In the genomic region with DNA sequence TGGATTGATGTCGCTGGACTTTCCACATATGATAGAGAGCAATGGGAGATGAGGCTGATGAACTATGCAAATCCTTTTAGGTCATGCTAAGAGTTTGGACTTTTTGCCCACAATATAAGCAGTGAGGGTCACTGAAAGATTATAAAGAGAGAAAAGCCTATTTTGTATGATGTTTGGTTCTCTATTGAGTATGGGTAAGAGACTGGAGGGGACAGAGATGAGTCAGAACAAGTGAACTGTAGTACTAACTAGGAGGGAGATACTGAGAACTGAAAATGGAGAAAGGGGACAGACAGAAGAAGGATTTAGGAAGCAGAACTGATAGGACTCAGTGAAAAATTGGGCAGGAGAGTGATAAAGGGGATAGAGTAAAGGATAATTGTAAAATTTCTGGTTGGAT, we compare ENCODE assay signal across 1 cellular context.
TF ChIP-seq lines count a peak whose summit lies in the region.

No MANE protein-coding gene starts in this region.

TF ChIP-seq in GM12878, 131 proteins besides CTCF, POLR2A, EP300 and RAD21:
- TF ChIP-seq STAT1 (conservative IDR thresholded peaks at IDR 0.05) (no peak), MYB (IDR thresholded peaks at IDR 0.05; ENCODE audit: borderline replicate concordance, low read depth, low read length) (no peak), ATF2 (IDR thresholded peaks at IDR 0.05; ENCODE audit: low read length) (no peak), BCLAF1 (IDR thresholded peaks at IDR 0.05) (no peak), GABPA (IDR thresholded peaks at IDR 0.05; ENCODE audit: low read depth) (no peak), BRCA1 (IDR thresholded peaks at IDR 0.05; ENCODE audit: low read depth, low read length) (no peak), RELB (IDR thresholded peaks at IDR 0.05; ENCODE audit: low read depth) (no peak)
- TF ChIP-seq, protein P1, sequence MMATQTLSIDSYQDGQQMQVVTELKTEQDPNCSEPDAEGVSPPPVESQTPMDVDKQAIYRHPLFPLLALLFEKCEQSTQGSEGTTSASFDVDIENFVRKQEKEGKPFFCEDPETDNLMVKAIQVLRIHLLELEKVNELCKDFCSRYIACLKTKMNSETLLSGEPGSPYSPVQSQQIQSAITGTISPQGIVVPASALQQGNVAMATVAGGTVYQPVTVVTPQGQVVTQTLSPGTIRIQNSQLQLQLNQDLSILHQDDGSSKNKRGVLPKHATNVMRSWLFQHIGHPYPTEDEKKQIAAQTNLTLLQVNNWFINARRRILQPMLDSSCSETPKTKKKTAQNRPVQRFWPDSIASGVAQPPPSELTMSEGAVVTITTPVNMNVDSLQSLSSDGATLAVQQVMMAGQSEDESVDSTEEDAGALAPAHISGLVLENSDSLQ (IDR thresholded peaks at IDR 0.05), result no peak
- TF ChIP-seq, protein P2, sequence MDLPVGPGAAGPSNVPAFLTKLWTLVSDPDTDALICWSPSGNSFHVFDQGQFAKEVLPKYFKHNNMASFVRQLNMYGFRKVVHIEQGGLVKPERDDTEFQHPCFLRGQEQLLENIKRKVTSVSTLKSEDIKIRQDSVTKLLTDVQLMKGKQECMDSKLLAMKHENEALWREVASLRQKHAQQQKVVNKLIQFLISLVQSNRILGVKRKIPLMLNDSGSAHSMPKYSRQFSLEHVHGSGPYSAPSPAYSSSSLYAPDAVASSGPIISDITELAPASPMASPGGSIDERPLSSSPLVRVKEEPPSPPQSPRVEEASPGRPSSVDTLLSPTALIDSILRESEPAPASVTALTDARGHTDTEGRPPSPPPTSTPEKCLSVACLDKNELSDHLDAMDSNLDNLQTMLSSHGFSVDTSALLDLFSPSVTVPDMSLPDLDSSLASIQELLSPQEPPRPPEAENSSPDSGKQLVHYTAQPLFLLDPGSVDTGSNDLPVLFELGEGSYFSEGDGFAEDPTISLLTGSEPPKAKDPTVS (IDR thresholded peaks at IDR 0.05; ENCODE audit: low read depth, low read length), result no peak
